8 cellular contexts compared by ENCODE assay signal in the genomic region with DNA sequence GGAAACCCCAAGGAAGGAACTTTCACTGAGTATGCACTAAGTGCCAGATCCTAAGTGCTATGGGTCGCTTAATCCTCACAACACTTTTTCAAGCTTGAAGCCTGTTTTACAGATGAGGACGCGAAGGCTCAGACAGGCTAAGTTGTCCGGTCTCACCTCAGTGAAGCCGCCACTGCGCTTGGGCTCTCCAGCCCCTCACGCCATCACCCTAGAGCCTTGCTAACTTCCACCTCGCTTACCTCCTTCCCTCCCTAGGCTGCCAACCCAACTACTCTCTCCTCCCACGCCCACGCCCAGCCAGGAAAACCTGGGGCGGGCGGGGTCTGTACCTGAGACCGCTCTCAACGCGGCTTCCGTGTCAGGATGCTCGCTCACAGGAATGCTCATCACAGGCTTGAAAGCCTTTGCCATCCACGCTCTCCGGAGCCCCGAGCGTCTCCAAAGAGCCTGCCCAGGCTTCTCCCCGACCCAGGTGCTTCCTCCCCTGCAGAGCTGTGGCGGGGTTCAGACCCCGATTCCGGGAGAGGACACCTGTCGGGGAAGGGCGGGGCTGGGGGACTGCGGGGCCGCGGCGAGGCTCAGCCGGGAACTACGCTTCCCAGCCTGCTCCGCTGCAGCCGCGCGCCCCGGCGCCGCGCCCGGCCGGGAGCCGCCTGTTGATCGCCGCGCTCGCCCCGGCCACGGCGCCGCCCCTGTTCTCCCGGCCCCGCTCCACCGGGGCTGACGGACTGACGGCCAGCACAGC. TPM values are rescaled to one million over a fixed set of nuclear protein-coding genes. Genes with fewer than 3 reads are reported as not detected.
DNase-seq lines count a peak whose midpoint lies in the region; ATAC-seq and TF ChIP-seq lines count a peak whose summit lies in the region.

A gene (plus strand): TSS at position 656 of the 745 bp plus-strand sequence. CDS start 14,845 bp downstream, outside the sequence.

- H3K27ac ChIP-seq in brain microvascular endothelial cell (no peak within 1 kb of the TSS), iPS-18a (ENCODE audit: low read length) (no peak within 1 kb of the TSS)

- no peak within 1 kb of the TSS for H3K9ac ChIP-seq in iPS-18a (ENCODE audit: low read length)

- H3K27ac Mint-ChIP-seq in T-cell, result peak within 1 kb of the TSS; percentile 32 to 48

- ATAC-seq in GM19395 (IDR thresholded peaks at IDR 0.05; ENCODE audit: unreplicated experiment), result peak; percentile 67
- peak; percentile 65 for ATAC-seq in HG03521 (IDR thresholded peaks at IDR 0.05; ENCODE audit: unreplicated experiment)
- ATAC-seq in T-cell (replicated peaks in 1 of 4), result peak; percentile 92 to 95 (median 94)

- peaks cover 40 to 53% (median 44%) of the 10 kb centered on the region in 3 donors for H3K4me1 Mint-ChIP-seq in T-cell

- H3K9me3 Mint-ChIP-seq in T-cell, result no peaks in the 10 kb centered on the region

- CTCF ChIA-PET in T-cell (lab: Charles Lee), result no interaction called here

- H3K27me3 ChIP-seq in brain microvascular endothelial cell (replicated peaks) (peaks cover 24% of the 10 kb centered on the region), iPS-18a (ENCODE audit: control insufficient read depth, insufficient read depth, low read length) (peaks cover 56% of the 10 kb centered on the region)

- H3K36me3 ChIP-seq in brain microvascular endothelial cell (replicated peaks), result no peaks in the 10 kb centered on the region
- H3K36me3 ChIP-seq in iPS-18a (ENCODE audit: control insufficient read depth, low read depth, low read length), result no peaks in the 10 kb centered on the region

- H3K4me3 ChIP-seq in brain microvascular endothelial cell (ENCODE audit: low read depth, low read length) (peak within 1 kb of the TSS; percentile 63), iPS-18a (ENCODE audit: low read length) (peak within 1 kb of the TSS; percentile 74), skeletal muscle cell (ENCODE audit: low read depth, low read length) (peak within 1 kb of the TSS; percentile 63)

- H3K4me3 Mint-ChIP-seq in T-cell, result peak within 1 kb of the TSS; percentile 84 to 86 (median 84)

- peaks cover 10% of the 10 kb centered on the region for H3K36me3 Mint-ChIP-seq in T-cell

- POLR2A ChIA-PET in T-cell (lab: Charles Lee), result interaction anchor here in 1 of 2 donors (0.8 kb wide), 1 partner anchor 14 kb away, joined by 12 read pairs; no protein-coding TSS in a partner anchor

- peaks cover 6% of the 10 kb centered on the region for H3K4me1 ChIP-seq in iPS-18a (ENCODE audit: control insufficient read depth, low read depth, low read length)

- peak; percentile 89 for DNase-seq in COLO668 (lab: John Stamatoyannopoulos, UW; ENCODE audit: unreplicated experiment)
- peak in 24 of 34 experiments; percentile 15 to 56 (median 34) for DNase-seq in T-cell
- DNase-seq in brain microvascular endothelial cell, result no peak
- no peak for DNase-seq in skeletal muscle cell (ENCODE audit: low read depth)
- no peak for DNase-seq in NCI-H128 (lab: John Stamatoyannopoulos, UW; ENCODE audit: unreplicated experiment)

- peaks cover 0 to 4% of the 10 kb centered on the region in 2 donors for H3K27me3 Mint-ChIP-seq in T-cell

- TF ChIP-seq CTCF in brain microvascular endothelial cell (IDR thresholded peaks at IDR 0.05; ENCODE audit: low read depth, low read length, missing control alignments), result no peak

- in situ Hi-C loops in brain microvascular endothelial cell (cut with HindIII; ENCODE audit: low pct_ligation_motif_present, low sequenced_read_pairs), result no loop called here

- H3K9me3 ChIP-seq in iPS-18a (ENCODE audit: control insufficient read depth, low read depth, low read length), result no peaks in the 10 kb centered on the region

RNA-seq across cellular contexts. Expression of the gene that starts here (rescaled TPM):
- 10 to 100 TPM; 10.9 to 17.2 (median 16.8) TPM for total RNA-seq in T-cell

Comparison
In these comparisons a context has a peak if more than half of its experiments do, and no peak if none do; other contexts are left out.
1. DNase-seq: peak in COLO668 (single experiment) and T-cell (24 of 34); none in brain microvascular endothelial cell (single experiment), skeletal muscle cell (single experiment) and NCI-H128 (single experiment).
2. Peak in every context shown above with its lines, with median percentiles within 50 percentile points of each other: ATAC-seq and H3K4me3 ChIP-seq.